11 cellular contexts compared by ENCODE assay signal in the genomic region with DNA sequence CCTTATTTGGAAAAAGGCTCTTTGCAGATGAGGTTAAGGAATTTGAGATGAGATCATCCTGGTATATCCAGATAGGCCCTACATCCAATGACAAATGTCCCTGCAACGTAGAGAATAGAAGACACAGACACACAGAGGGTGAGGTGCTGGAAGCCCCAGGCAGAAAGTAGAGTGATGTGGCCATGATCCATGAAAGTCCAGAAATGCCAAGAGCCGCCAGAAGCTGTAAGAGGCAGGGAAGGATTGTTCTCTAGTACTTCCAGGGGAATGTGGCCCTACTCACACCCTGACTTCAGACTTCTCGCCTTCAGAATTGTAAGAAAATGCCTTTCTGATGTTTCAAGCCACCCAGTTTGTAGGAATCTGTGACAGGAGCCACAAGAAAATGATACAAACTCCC. TPM values are rescaled to one million over a fixed set of nuclear protein-coding genes. Genes with fewer than 3 reads are reported as not detected.
"Had no signal": no experiment of that assay in that cellular context is flagged by ENCODE, and none has a peak within 500 bp of the region (broad histone marks: within the 10 kb centered on the region; RNA-seq: fewer than 3 reads in every experiment).

No MANE protein-coding gene starts in this region.

RNA-seq across cellular contexts. Expression of a gene that starts 15.9 kb away (rescaled TPM):
- total RNA-seq: activated CD4-positive, alpha-beta memory T cell treated with anti-CD3 and anti-CD28 coated beads, Interleukin-2, amount 10 ng/mL, durations not matched to agents 7 days and 5 days; activated CD8-positive, alpha-beta memory T cell treated with anti-CD3 and anti-CD28 coated beads, Interleukin-2, amount 10 ng/mL, durations not matched to agents 7 days and 5 days; bronchial epithelial cell; dermis blood vessel endothelial cell; endothelial cell of umbilical vein; frontal cortex; lower leg skin; mesenteric fat pad; natural killer cell; temporal lobe; urinary bladder had no signal
- polyA plus RNA-seq: endothelial cell of umbilical vein, urinary bladder had no signal

RNA-seq across cellular contexts. Expression of a gene that starts 56.3 kb away (rescaled TPM):
- total RNA-seq: activated CD4-positive, alpha-beta memory T cell treated with anti-CD3 and anti-CD28 coated beads, Interleukin-2, amount 10 ng/mL, durations not matched to agents 7 days and 5 days; activated CD8-positive, alpha-beta memory T cell treated with anti-CD3 and anti-CD28 coated beads, Interleukin-2, amount 10 ng/mL, durations not matched to agents 7 days and 5 days; bronchial epithelial cell; dermis blood vessel endothelial cell; endothelial cell of umbilical vein; frontal cortex; natural killer cell; temporal lobe; urinary bladder had no signal
- polyA plus RNA-seq: endothelial cell of umbilical vein had no signal
